In the genomic region with DNA sequence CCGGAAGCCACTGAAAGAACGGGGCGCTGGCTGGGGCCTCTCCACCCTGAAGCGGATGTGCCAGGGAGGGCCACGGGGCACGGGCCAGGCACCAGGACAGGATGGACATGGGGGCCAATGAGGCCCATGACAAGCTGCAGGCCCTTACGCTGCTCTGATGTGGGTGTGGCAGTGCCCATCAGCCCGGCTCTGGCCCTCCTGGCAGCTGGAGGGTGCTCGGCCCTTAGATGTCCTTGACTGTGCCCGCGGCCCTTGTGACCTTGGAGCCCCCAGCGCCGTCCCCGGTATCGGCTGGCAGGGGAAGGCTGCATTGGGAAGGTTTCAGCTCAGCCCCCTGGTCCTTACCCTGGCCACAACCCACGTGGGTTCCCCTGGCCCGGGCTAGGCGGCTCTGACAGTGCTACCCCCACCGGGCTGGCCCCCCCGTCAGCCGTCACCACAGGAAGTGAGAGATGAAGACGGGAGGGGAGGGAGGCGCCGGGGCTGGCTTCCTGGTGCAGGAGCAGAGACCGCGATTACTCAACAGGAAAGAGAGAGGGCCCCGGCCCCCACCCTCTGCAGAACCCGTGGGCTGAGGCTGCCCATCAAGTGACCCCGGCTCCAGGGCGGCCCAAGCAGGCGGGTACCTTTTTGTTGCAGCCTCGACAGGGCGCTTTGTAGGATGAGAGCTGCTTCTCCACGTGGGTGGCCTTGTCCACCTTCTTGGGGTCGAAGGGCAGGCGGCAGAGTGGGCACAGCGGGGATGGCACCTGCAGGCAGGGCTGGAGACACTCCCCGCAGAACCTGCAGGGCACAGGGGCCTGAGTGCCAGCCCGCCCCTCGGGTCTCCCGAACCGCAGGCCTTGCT, we compare ENCODE assay signal across 1 cellular context.
TF ChIP-seq lines count a peak whose summit lies in the region.

No MANE protein-coding gene starts in this region.

TF ChIP-seq in HepG2, 621 proteins besides CTCF, POLR2A, EP300 and RAD21 (continued from another document and continues in another):
- no peak; the same call in 1 of the 2 replicates for TF ChIP-seq ZNF280B (CRISPR knock-in tag; IDR thresholded peaks at IDR 0.05; ENCODE audit: borderline replicate concordance)
- no peak for TF ChIP-seq HHEX (CRISPR knock-in tag; IDR thresholded peaks at IDR 0.05)
- no peak for TF ChIP-seq ZBTB49 (CRISPR knock-in tag; IDR thresholded peaks at IDR 0.05; ENCODE audit: borderline replicate concordance)
- no peak for TF ChIP-seq POLR2AphosphoS2 (IDR thresholded peaks at IDR 0.05; ENCODE audit: low read depth, low read length)
- TF ChIP-seq CCDC6 (CRISPR knock-in tag; IDR thresholded peaks at IDR 0.05) = peak; percentile 56; the same call in 1 of the 2 replicates
- TF ChIP-seq IKZF4 (CRISPR knock-in tag; IDR thresholded peaks at IDR 0.05; ENCODE audit: borderline replicate concordance, low read depth, not compliant biosample characterization) = peak; percentile 27
- no peak for TF ChIP-seq KAT2B (IDR thresholded peaks at IDR 0.05; ENCODE audit: borderline replicate concordance, low read depth, low read length)
- no peak for TF ChIP-seq ONECUT2 (CRISPR knock-in tag; IDR thresholded peaks at IDR 0.05)
- no peak for TF ChIP-seq FLYWCH1 (CRISPR knock-in tag; IDR thresholded peaks at IDR 0.05)
- TF ChIP-seq, protein P1, sequence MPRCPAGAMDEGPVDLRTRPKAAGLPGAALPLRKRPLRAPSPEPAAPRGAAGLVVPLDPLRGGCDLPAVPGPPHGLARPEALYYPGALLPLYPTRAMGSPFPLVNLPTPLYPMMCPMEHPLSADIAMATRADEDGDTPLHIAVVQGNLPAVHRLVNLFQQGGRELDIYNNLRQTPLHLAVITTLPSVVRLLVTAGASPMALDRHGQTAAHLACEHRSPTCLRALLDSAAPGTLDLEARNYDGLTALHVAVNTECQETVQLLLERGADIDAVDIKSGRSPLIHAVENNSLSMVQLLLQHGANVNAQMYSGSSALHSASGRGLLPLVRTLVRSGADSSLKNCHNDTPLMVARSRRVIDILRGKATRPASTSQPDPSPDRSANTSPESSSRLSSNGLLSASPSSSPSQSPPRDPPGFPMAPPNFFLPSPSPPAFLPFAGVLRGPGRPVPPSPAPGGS (CRISPR knock-in tag; IDR thresholded peaks at IDR 0.05) = peak; percentile 60
- TF ChIP-seq ZNF577 (CRISPR knock-in tag; IDR thresholded peaks at IDR 0.05; ENCODE audit: borderline replicate concordance, low read depth) = no peak; the same call in 1 of the 2 replicates
- 0 out of 2 replicates have a peak, but pooled peaks have one; percentile 20 for TF ChIP-seq MZF1 (CRISPR knock-in tag; IDR thresholded peaks at IDR 0.05; ENCODE audit: borderline replicate concordance)
- TF ChIP-seq PAWR (CRISPR knock-in tag; IDR thresholded peaks at IDR 0.05; ENCODE audit: borderline replicate concordance) = no peak
- TF ChIP-seq, protein P2, sequence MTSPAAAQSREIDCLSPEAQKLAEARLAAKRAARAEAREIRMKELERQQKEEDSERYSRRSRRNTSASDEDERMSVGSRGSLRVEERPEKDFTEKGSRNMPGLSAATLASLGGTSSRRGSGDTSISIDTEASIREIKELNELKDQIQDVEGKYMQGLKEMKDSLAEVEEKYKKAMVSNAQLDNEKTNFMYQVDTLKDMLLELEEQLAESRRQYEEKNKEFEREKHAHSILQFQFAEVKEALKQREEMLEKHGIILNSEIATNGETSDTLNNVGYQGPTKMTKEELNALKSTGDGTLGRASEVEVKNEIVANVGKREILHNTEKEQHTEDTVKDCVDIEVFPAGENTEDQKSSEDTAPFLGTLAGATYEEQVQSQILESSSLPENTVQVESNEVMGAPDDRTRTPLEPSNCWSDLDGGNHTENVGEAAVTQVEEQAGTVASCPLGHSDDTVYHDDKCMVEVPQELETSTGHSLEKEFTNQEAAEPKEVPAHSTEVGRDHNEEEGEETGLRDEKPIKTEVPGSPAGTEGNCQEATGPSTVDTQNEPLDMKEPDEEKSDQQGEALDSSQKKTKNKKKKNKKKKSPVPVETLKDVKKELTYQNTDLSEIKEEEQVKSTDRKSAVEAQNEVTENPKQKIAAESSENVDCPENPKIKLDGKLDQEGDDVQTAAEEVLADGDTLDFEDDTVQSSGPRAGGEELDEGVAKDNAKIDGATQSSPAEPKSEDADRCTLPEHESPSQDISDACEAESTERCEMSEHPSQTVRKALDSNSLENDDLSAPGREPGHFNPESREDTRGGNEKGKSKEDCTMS (CRISPR knock-in tag; conservative IDR thresholded peaks at IDR 0.05) = no peak
- TF ChIP-seq ZNF20 (CRISPR knock-in tag; IDR thresholded peaks at IDR 0.05) = no peak; the same call in 1 of the 2 replicates
- TF ChIP-seq ZNF572 (CRISPR knock-in tag; IDR thresholded peaks at IDR 0.05) = 0 out of 2 replicates have a peak, but pooled peaks have one; percentile 40
- peak; percentile 75 for TF ChIP-seq MTA1 (CRISPR knock-in tag; IDR thresholded peaks at IDR 0.05; ENCODE audit: borderline replicate concordance)
- TF ChIP-seq, protein P3, sequence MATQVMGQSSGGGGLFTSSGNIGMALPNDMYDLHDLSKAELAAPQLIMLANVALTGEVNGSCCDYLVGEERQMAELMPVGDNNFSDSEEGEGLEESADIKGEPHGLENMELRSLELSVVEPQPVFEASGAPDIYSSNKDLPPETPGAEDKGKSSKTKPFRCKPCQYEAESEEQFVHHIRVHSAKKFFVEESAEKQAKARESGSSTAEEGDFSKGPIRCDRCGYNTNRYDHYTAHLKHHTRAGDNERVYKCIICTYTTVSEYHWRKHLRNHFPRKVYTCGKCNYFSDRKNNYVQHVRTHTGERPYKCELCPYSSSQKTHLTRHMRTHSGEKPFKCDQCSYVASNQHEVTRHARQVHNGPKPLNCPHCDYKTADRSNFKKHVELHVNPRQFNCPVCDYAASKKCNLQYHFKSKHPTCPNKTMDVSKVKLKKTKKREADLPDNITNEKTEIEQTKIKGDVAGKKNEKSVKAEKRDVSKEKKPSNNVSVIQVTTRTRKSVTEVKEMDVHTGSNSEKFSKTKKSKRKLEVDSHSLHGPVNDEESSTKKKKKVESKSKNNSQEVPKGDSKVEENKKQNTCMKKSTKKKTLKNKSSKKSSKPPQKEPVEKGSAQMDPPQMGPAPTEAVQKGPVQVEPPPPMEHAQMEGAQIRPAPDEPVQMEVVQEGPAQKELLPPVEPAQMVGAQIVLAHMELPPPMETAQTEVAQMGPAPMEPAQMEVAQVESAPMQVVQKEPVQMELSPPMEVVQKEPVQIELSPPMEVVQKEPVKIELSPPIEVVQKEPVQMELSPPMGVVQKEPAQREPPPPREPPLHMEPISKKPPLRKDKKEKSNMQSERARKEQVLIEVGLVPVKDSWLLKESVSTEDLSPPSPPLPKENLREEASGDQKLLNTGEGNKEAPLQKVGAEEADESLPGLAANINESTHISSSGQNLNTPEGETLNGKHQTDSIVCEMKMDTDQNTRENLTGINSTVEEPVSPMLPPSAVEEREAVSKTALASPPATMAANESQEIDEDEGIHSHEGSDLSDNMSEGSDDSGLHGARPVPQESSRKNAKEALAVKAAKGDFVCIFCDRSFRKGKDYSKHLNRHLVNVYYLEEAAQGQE (IDR thresholded peaks at IDR 0.05; ENCODE audit: borderline replicate concordance in 1 of 2, low read depth in 1 of 2, low read length in 2 of 2) = no peak
- TF ChIP-seq, protein P4, sequence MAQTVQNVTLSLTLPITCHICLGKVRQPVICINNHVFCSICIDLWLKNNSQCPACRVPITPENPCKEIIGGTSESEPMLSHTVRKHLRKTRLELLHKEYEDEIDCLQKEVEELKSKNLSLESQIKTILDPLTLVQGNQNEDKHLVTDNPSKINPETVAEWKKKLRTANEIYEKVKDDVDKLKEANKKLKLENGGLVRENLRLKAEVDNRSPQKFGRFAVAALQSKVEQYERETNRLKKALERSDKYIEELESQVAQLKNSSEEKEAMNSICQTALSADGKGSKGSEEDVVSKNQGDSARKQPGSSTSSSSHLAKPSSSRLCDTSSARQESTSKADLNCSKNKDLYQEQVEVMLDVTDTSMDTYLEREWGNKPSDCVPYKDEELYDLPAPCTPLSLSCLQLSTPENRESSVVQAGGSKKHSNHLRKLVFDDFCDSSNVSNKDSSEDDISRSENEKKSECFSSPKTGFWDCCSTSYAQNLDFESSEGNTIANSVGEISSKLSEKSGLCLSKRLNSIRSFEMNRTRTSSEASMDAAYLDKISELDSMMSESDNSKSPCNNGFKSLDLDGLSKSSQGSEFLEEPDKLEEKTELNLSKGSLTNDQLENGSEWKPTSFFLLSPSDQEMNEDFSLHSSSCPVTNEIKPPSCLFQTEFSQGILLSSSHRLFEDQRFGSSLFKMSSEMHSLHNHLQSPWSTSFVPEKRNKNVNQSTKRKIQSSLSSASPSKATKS (CRISPR knock-in tag; IDR thresholded peaks at IDR 0.05) = no peak
- peak; percentile 54 for TF ChIP-seq ZMYM4 (CRISPR knock-in tag; IDR thresholded peaks at IDR 0.05)
- TF ChIP-seq ZNF225 (CRISPR knock-in tag; IDR thresholded peaks at IDR 0.05) = no peak
- TF ChIP-seq, protein P5, sequence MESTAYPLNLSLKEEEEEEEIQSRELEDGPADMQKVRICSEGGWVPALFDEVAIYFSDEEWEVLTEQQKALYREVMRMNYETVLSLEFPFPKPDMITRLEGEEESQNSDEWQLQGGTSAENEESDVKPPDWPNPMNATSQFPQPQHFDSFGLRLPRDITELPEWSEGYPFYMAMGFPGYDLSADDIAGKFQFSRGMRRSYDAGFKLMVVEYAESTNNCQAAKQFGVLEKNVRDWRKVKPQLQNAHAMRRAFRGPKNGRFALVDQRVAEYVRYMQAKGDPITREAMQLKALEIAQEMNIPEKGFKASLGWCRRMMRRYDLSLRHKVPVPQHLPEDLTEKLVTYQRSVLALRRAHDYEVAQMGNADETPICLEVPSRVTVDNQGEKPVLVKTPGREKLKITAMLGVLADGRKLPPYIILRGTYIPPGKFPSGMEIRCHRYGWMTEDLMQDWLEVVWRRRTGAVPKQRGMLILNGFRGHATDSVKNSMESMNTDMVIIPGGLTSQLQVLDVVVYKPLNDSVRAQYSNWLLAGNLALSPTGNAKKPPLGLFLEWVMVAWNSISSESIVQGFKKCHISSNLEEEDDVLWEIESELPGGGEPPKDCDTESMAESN (CRISPR knock-in tag; conservative IDR thresholded peaks at IDR 0.05) = peak; percentile 8; the same call in 1 of the 2 replicates
- no peak; the same call in 1 of the 2 replicates for TF ChIP-seq SALL2 (CRISPR knock-in tag; IDR thresholded peaks at IDR 0.05)
- TF ChIP-seq NR1H2 (CRISPR knock-in tag; IDR thresholded peaks at IDR 0.05; ENCODE audit: borderline replicate concordance, low read depth) = no peak
- TF ChIP-seq ZNF776 (CRISPR knock-in tag; IDR thresholded peaks at IDR 0.05) = peak; percentile 6; the same call in 1 of the 2 replicates
- TF ChIP-seq ZNF512 (CRISPR knock-in tag; IDR thresholded peaks at IDR 0.05) = no peak
- TF ChIP-seq DBP (CRISPR knock-in tag; IDR thresholded peaks at IDR 0.05; ENCODE audit: not compliant biosample characterization) = no peak
- no peak for TF ChIP-seq JUNB (CRISPR knock-in tag; IDR thresholded peaks at IDR 0.05; ENCODE audit: borderline replicate concordance)
